Comparison of ENCODE assay signal across 1 cellular context in the genomic region with DNA sequence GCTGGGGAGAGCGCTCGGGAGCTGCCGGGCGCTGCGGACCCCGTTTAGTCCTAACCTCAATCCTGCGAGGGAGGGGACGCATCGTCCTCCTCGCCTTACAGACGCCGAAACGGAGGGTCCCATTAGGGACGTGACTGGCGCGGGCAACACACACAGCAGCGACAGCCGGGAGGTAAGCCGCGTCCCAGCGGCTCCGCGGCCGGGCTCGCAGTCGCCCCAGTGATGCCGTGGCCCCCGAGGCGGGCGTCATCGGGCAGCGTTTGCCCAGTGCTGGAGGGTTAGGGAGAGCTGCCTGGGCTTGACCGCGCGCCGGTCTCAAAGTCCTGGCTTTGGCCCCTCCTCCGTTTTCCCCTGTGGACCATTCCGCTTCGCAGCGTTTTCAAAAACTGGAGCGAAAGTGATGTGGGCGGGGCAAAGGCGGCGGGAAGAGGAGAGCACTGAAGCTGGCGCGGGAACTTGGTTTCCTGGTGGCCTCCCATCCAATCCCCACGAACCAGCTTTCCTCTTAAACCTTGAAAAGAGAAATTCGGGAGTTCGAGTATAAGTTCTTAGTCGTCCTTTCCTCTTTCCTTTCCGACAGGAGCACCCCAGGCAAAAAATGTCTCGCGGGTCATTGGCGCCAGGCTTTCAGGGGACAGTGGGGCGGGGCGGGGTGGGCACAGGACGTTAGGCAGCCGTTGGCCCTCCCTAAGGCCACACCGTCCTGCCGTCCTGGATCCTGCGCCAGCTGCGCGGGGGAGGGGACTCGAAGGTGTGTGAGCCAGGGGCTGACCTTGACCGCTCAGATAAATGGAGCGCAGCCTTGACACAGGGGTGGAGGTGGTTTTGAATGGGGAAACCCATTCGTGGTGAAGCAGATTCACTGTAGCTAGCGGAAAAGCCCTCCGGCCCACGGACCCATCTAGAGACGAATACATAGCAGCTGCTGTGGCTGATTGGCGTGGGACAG.
A peak's percentile ranks its signal among the peaks of the same experiment; 100 is the strongest.
TF ChIP-seq lines count a peak whose summit lies in the region.

No MANE protein-coding gene starts in this region.

TF ChIP-seq in K562, 482 proteins besides CTCF, POLR2A, EP300 and RAD21 (continued from another document):
- TF ChIP-seq ZNF75A (CRISPR knock-in tag; IDR thresholded peaks at IDR 0.05) (no peak), RBFOX2 (IDR thresholded peaks at IDR 0.05; ENCODE audit: low read depth, low read length) (peak; percentile 98), DNMT1 (IDR thresholded peaks at IDR 0.05) (no peak), ETV1 (tag; conservative IDR thresholded peaks at IDR 0.05; ENCODE audit: low read depth) (peak; percentile 44), ZNF766 (CRISPR knock-in tag; conservative IDR thresholded peaks at IDR 0.05) (no peak), ESRRB (CRISPR knock-in tag; IDR thresholded peaks at IDR 0.05; ENCODE audit: borderline replicate concordance) (no peak), PHF20 (IDR thresholded peaks at IDR 0.05; ENCODE audit: partially characterized antibody) (peak; percentile 54), SMAD3 (CRISPR knock-in tag; conservative IDR thresholded peaks at IDR 0.05) (no peak), SRSF9 (IDR thresholded peaks at IDR 0.05; ENCODE audit: borderline replicate concordance, low read depth, low read length) (no peak), CHD4 (IDR thresholded peaks at IDR 0.05; ENCODE audit: insufficient read depth, insufficient replicate concordance, low read depth, low read length, poor library complexity, severe bottlenecking) (no peak), POLR2B (IDR thresholded peaks at IDR 0.05; ENCODE audit: low read depth, partially characterized antibody) (peak; percentile 92), ZNF445 (CRISPR knock-in tag; IDR thresholded peaks at IDR 0.05; ENCODE audit: low read depth) (no peak), ADNP (tag; IDR thresholded peaks at IDR 0.05) (no peak), ZNF551 (CRISPR knock-in tag; IDR thresholded peaks at IDR 0.05) (no peak), SAFB (IDR thresholded peaks at IDR 0.05; ENCODE audit: borderline replicate concordance, low read depth, low read length) (peak; percentile 47; the same call in 1 of the 2 replicates), ZNF174 (CRISPR knock-in tag; IDR thresholded peaks at IDR 0.05) (no peak), TGIF2 (CRISPR knock-in tag; IDR thresholded peaks at IDR 0.05) (no peak), KHSRP (IDR thresholded peaks at IDR 0.05) (no peak), CEBPG (CRISPR knock-in tag; IDR thresholded peaks at IDR 0.05) (no peak), CEBPG (tag; conservative IDR thresholded peaks at IDR 0.05 in 1 of 2, IDR thresholded peaks at IDR 0.05 in 1 of 2) (no peak), SMARCB1 (IDR thresholded peaks at IDR 0.05; ENCODE audit: insufficient read length, low read depth) (no peak), SMAD2 (IDR thresholded peaks at IDR 0.05; ENCODE audit: low read depth, low read length) (no peak)
- TF ChIP-seq, protein P1, sequence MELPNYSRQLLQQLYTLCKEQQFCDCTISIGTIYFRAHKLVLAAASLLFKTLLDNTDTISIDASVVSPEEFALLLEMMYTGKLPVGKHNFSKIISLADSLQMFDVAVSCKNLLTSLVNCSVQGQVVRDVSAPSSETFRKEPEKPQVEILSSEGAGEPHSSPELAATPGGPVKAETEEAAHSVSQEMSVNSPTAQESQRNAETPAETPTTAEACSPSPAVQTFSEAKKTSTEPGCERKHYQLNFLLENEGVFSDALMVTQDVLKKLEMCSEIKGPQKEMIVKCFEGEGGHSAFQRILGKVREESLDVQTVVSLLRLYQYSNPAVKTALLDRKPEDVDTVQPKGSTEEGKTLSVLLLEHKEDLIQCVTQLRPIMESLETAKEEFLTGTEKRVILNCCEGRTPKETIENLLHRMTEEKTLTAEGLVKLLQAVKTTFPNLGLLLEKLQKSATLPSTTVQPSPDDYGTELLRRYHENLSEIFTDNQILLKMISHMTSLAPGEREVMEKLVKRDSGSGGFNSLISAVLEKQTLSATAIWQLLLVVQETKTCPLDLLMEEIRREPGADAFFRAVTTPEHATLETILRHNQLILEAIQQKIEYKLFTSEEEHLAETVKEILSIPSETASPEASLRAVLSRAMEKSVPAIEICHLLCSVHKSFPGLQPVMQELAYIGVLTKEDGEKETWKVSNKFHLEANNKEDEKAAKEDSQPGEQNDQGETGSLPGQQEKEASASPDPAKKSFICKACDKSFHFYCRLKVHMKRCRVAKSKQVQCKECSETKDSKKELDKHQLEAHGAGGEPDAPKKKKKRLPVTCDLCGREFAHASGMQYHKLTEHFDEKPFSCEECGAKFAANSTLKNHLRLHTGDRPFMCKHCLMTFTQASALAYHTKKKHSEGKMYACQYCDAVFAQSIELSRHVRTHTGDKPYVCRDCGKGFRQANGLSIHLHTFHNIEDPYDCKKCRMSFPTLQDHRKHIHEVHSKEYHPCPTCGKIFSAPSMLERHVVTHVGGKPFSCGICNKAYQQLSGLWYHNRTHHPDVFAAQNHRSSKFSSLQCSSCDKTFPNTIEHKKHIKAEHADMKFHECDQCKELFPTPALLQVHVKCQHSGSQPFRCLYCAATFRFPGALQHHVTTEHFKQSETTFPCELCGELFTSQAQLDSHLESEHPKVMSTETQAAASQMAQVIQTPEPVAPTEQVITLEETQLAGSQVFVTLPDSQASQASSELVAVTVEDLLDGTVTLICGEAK (IDR thresholded peaks at IDR 0.05), result peak; percentile 21; the same call in 1 of the 2 replicates
- TF ChIP-seq, protein P1 (CRISPR knock-in tag; IDR thresholded peaks at IDR 0.05), result no peak
- TF ChIP-seq, protein P2, sequence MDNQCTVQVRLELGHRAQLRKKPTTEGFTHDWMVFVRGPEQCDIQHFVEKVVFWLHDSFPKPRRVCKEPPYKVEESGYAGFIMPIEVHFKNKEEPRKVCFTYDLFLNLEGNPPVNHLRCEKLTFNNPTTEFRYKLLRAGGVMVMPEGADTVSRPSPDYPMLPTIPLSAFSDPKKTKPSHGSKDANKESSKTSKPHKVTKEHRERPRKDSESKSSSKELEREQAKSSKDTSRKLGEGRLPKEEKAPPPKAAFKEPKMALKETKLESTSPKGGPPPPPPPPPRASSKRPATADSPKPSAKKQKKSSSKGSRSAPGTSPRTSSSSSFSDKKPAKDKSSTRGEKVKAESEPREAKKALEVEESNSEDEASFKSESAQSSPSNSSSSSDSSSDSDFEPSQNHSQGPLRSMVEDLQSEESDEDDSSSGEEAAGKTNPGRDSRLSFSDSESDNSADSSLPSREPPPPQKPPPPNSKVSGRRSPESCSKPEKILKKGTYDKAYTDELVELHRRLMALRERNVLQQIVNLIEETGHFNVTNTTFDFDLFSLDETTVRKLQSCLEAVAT (IDR thresholded peaks at IDR 0.05), result peak in 1 of 2 experiments; percentile 75; a peak in 1 of 4 replicates
- TF ChIP-seq, protein P3, sequence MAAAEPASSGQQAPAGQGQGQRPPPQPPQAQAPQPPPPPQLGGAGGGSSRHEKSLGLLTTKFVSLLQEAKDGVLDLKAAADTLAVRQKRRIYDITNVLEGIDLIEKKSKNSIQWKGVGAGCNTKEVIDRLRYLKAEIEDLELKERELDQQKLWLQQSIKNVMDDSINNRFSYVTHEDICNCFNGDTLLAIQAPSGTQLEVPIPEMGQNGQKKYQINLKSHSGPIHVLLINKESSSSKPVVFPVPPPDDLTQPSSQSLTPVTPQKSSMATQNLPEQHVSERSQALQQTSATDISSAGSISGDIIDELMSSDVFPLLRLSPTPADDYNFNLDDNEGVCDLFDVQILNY (CRISPR knock-in tag; IDR thresholded peaks at IDR 0.05), result no peak
- TF ChIP-seq, protein P4, sequence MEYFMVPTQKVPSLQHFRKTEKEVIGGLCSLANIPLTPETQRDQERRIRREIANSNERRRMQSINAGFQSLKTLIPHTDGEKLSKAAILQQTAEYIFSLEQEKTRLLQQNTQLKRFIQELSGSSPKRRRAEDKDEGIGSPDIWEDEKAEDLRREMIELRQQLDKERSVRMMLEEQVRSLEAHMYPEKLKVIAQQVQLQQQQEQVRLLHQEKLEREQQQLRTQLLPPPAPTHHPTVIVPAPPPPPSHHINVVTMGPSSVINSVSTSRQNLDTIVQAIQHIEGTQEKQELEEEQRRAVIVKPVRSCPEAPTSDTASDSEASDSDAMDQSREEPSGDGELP (CRISPR knock-in tag; IDR thresholded peaks at IDR 0.05; ENCODE audit: borderline replicate concordance), result peak; percentile 79
